Comparison of ENCODE assay signal across 19 cellular contexts in the genomic region with DNA sequence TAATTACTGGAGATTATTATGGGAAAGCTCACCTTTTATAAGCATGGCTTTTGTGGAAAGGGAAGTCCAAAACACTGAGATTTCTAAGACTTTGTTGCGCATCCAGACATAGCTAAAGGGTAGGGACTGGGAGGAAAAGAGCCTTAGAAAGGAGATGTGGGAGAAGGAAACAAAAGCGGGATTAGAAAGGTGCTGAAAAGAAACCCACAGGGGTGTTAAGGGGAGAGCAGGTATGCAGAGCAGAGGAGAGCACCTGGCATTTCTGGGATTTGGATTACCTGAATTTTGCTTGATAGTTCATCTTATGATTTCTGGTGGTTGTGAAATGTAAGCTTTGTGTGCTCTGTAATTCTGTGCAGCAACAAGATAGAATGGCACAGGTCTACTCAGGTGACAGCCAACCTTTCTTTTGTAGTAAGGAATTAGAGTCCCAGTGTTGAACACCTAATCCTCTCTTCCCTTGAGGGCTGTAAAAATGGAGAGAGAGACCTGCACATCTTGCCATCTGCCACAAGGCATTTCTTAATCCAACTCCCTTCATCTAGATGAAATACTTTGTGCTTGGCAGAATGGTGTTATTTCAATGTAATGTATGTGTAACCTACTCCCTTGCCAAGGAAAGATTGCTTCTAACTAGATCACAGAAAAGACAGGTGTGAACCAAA.
"Had no signal": no experiment of that assay in that cellular context is flagged by ENCODE, and none has a peak within 500 bp of the region (broad histone marks: within the 10 kb centered on the region; RNA-seq: fewer than 3 reads in every experiment).

No MANE protein-coding gene starts in this region.

- FAIRE-seq: pancreas had no signal

- H3K4me1 ChIP-seq: breast epithelium, colonic mucosa, gastroesophageal sphincter, pancreas, psoas muscle, right atrium auricular region, thyroid gland, upper lobe of right lung had no signal

- H3K4me3 ChIP-seq: breast epithelium, colonic mucosa, gastroesophageal sphincter, pancreas, psoas muscle, right atrium auricular region, thyroid gland, upper lobe of right lung had no signal

- H3K9me3 ChIP-seq: colonic mucosa, neutrophil, pancreas, thyroid gland had no signal

- H3K27me3 ChIP-seq: breast epithelium, colonic mucosa, gastroesophageal sphincter, neutrophil, pancreas, right atrium auricular region, thyroid gland, upper lobe of right lung had no signal

- ATAC-seq: gastroesophageal sphincter; left cardiac atrium; natural killer cell treated with Interleukin-12 subunit alpha and Interleukin-12 subunit beta and Interleukin-15 and Interleukin-18, amount 100 ng/mL, for 72 hours; pancreas; psoas muscle had no signal

- DNase-seq: activated CD4-positive, alpha-beta T cell treated with anti-CD3 and anti-CD28 coated beads for 1 hour; activated naive CD4-positive, alpha-beta T cell treated with anti-CD3 and anti-CD28 coated beads for 36 hours; activated naive CD8-positive, alpha-beta T cell treated with anti-CD3 and anti-CD28 coated beads, Interleukin-2, amount 10 ng/mL, durations not matched to agents 7 days and 5 days; activated T-cell treated with anti-CD3 and anti-CD28 coated beads, Interleukin-2, amount 50 U/mL, for 24 hours; amniotic stem cell; colonic mucosa; islet precursor cell; left cardiac atrium; pancreas; psoas muscle; stimulated activated CD4-positive, alpha-beta T cell treated with anti-CD3 and anti-CD28 coated beads, Interleukin-4, amount 100 ng/mL, for 4 hours; T-helper 2 cell; thyroid gland; upper lobe of right lung had no signal

- H3K27ac ChIP-seq: breast epithelium, colonic mucosa, gastroesophageal sphincter, neutrophil, pancreas, psoas muscle, right atrium auricular region, thyroid gland, upper lobe of right lung had no signal

- H3K36me3 ChIP-seq: breast epithelium, colonic mucosa, gastroesophageal sphincter, neutrophil, pancreas, right atrium auricular region, thyroid gland, upper lobe of right lung had no signal
